12 cellular contexts compared by ENCODE assay signal in genomic region chr4:122541996-122542395, GRCh38.
A peak's percentile ranks its signal among the peaks of the same experiment; 100 is the strongest.
DNase-seq lines count a peak whose midpoint lies in the region; ATAC-seq and TF ChIP-seq lines count a peak whose summit lies in the region.
"Had no signal": no experiment of that assay in that cellular context is flagged by ENCODE, and none has a peak within 500 bp of the region (broad histone marks: within the 10 kb centered on the region; RNA-seq: fewer than 3 reads in every experiment).

No MANE protein-coding gene starts in this region.

- no peaks in the 10 kb centered on the region; the same call in none of the 2 replicates for H3K9me3 ChIP-seq in PC-9 (ENCODE audit: insufficient read depth, low read depth)

- no peak for DNase-seq in natural killer cell treated with Interleukin-12 subunit alpha and Interleukin-12 subunit beta and Interleukin-15 and Interleukin-18, amount 100 ng/mL, for 72 hours (ENCODE audit: low spot score)
- DNase-seq in natural killer cell (no peak), PC-9 (no peak), NCI-H128 (lab: John Stamatoyannopoulos, UW; ENCODE audit: unreplicated experiment) (no peak), NCI-H2107 (lab: John Stamatoyannopoulos, UW) (no peak)
- no peak for DNase-seq in stimulated activated naive CD8-positive, alpha-beta T cell treated with anti-CD3 and anti-CD28 coated beads, Interleukin-15, amount 100 ng/mL, for 72 hours
- DNase-seq: activated CD4-positive, alpha-beta T cell treated with anti-CD3 and anti-CD28 coated beads, Interleukin-2, amount 50 U/mL, for 1 hour; left lung; NCI-H187 treated with DMSO at 0.1 percent for 48 hours had no signal

- H3K27me3 Mint-ChIP-seq in natural killer cell treated with Interleukin-12 subunit alpha and Interleukin-12 subunit beta and Interleukin-15 and Interleukin-18, amount 100 ng/mL, for 72 hours = no peaks in the 10 kb centered on the region
- no peaks in the 10 kb centered on the region for H3K27me3 Mint-ChIP-seq in natural killer cell (ENCODE audit: low read depth in 2 of 2)
- H3K27me3 Mint-ChIP-seq in stimulated activated naive CD8-positive, alpha-beta T cell treated with anti-CD3 and anti-CD28 coated beads, Interleukin-15, amount 100 ng/mL, for 72 hours = no peaks in the 10 kb centered on the region

- no peak overlapping the region; the same call in 1 of the 2 replicates for H2AFZ ChIP-seq in PC-9

- no peaks in the 10 kb centered on the region for H3K79me2 ChIP-seq in PC-9 (ENCODE audit: low read depth)

- peak overlapping the region; percentile 51 for H3K4me3 Mint-ChIP-seq in natural killer cell treated with Interleukin-12 subunit alpha and Interleukin-12 subunit beta and Interleukin-15 and Interleukin-18, amount 100 ng/mL, for 72 hours
- no peak overlapping the region for H3K4me3 Mint-ChIP-seq in natural killer cell
- peak overlapping the region; percentile 57 to 80 for H3K4me3 Mint-ChIP-seq in stimulated activated naive CD8-positive, alpha-beta T cell treated with anti-CD3 and anti-CD28 coated beads, Interleukin-15, amount 100 ng/mL, for 72 hours

- H3K9me2 ChIP-seq in PC-9 (ENCODE audit: insufficient read depth) = no peaks in the 10 kb centered on the region

- BruUV-seq in PC-9 (replicated peaks; lab: Mats Ljungman, UMichigan) = no TSS peak

- peaks cover 0 to 14% of the 10 kb centered on the region in 2 donors for H3K4me1 Mint-ChIP-seq in natural killer cell treated with Interleukin-12 subunit alpha and Interleukin-12 subunit beta and Interleukin-15 and Interleukin-18, amount 100 ng/mL, for 72 hours (ENCODE audit: low read depth in 2 of 2)
- H3K4me1 Mint-ChIP-seq in natural killer cell = no peaks in the 10 kb centered on the region
- peaks cover 55% of the 10 kb centered on the region for H3K4me1 Mint-ChIP-seq in stimulated activated naive CD8-positive, alpha-beta T cell treated with anti-CD3 and anti-CD28 coated beads, Interleukin-15, amount 100 ng/mL, for 72 hours

- POLR2A ChIA-PET in PC-9 (lab: Charles Lee; ENCODE audit: unreplicated experiment) = no interaction called here

- H3K27ac ChIP-seq in PC-9 = no peak overlapping the region
- H3K27ac ChIP-seq: left lung had no signal

- ATAC-seq in natural killer cell treated with Interleukin-12 subunit alpha and Interleukin-12 subunit beta and Interleukin-15 and Interleukin-18, amount 100 ng/mL, for 72 hours = peak in 1 of 2 donors; percentile 20
- no peak for ATAC-seq in natural killer cell
- peak; percentile 30 for ATAC-seq in HG02798 (IDR thresholded peaks at IDR 0.05; ENCODE audit: poor library complexity, unreplicated experiment)
- ATAC-seq in stimulated activated naive CD8-positive, alpha-beta T cell treated with anti-CD3 and anti-CD28 coated beads, Interleukin-15, amount 100 ng/mL, for 72 hours = peak; percentile 16
- no peak for ATAC-seq in GM18505 (IDR thresholded peaks at IDR 0.05; ENCODE audit: unreplicated experiment)
- ATAC-seq: SK-N-SH treated with all-trans-retinoic acid at 6 μM for 48 hours had no signal

- H3K4me3 ChIP-seq in PC-9 = no peak overlapping the region
- H3K4me3 ChIP-seq: left lung had no signal

- intact Hi-C loops in natural killer cell (cut with micrococcal nuclease) = no loop called here
- intact Hi-C loops in PC-9 (cut with micrococcal nuclease; ENCODE audit: unreplicated experiment) = no loop called here

- no peak overlapping the region for H3K27ac Mint-ChIP-seq in natural killer cell treated with Interleukin-12 subunit alpha and Interleukin-12 subunit beta and Interleukin-15 and Interleukin-18, amount 100 ng/mL, for 72 hours
- no peak overlapping the region for H3K27ac Mint-ChIP-seq in natural killer cell
- peak overlapping the region; percentile 54 to 98 for H3K27ac Mint-ChIP-seq in stimulated activated naive CD8-positive, alpha-beta T cell treated with anti-CD3 and anti-CD28 coated beads, Interleukin-15, amount 100 ng/mL, for 72 hours

- peak overlapping the region; percentile 17; the same call in 1 of the 2 replicates for H3K4me2 ChIP-seq in PC-9

- H3K36me3 ChIP-seq in PC-9 (ENCODE audit: low read depth) = no peaks in the 10 kb centered on the region
- H3K36me3 ChIP-seq: left lung had no signal

- no peaks in the 10 kb centered on the region for H3K27me3 ChIP-seq in PC-9 (ENCODE audit: insufficient read depth, low read depth)
- H3K27me3 ChIP-seq: left lung had no signal

- no peaks in the 10 kb centered on the region for H4K20me1 ChIP-seq in PC-9 (ENCODE audit: insufficient read depth)

- H3K9me3 Mint-ChIP-seq in natural killer cell treated with Interleukin-12 subunit alpha and Interleukin-12 subunit beta and Interleukin-15 and Interleukin-18, amount 100 ng/mL, for 72 hours = no peaks in the 10 kb centered on the region
- H3K9me3 Mint-ChIP-seq in natural killer cell = no peaks in the 10 kb centered on the region
- H3K9me3 Mint-ChIP-seq in stimulated activated naive CD8-positive, alpha-beta T cell treated with anti-CD3 and anti-CD28 coated beads, Interleukin-15, amount 100 ng/mL, for 72 hours = no peaks in the 10 kb centered on the region

- no peak for TF ChIP-seq CTCF in natural killer cell (IDR thresholded peaks at IDR 0.05)
- TF ChIP-seq CTCF in PC-9 (conservative IDR thresholded peaks at IDR 0.05) = no peak

- H3F3A ChIP-seq in PC-9 (ENCODE audit: insufficient read depth, low read depth) = 0 out of 2 replicates have a peak, but pooled peaks cover 5% of the 10 kb centered on the region

- no peak for TF ChIP-seq POLR2A in GM18505 (IDR thresholded peaks at IDR 0.05; ENCODE audit: borderline replicate concordance, extremely low read depth, insufficient read depth, insufficient read length)

- CTCF ChIA-PET in PC-9 (lab: Charles Lee) = no interaction called here

- peaks cover 19% of the 10 kb centered on the region for H3K4me1 ChIP-seq in PC-9 (replicated peaks; ENCODE audit: insufficient read depth)
- H3K4me1 ChIP-seq: left lung had no signal

- H3K36me3 Mint-ChIP-seq in natural killer cell treated with Interleukin-12 subunit alpha and Interleukin-12 subunit beta and Interleukin-15 and Interleukin-18, amount 100 ng/mL, for 72 hours = no peaks in the 10 kb centered on the region
- no peaks in the 10 kb centered on the region for H3K36me3 Mint-ChIP-seq in natural killer cell

Comparison
In these comparisons a context has a peak if more than half of its experiments do, and no peak if none do; other contexts are left out.
1. ATAC-seq: peak in HG02798 (single experiment) and stimulated activated naive CD8-positive, alpha-beta T cell treated with anti-CD3 and anti-CD28 coated beads, Interleukin-15, amount 100 ng/mL, for 72 hours (single experiment); none in natural killer cell (0 of 3) and GM18505 (single experiment).
2. H3K27ac Mint-ChIP-seq: peak in stimulated activated naive CD8-positive, alpha-beta T cell treated with anti-CD3 and anti-CD28 coated beads, Interleukin-15, amount 100 ng/mL, for 72 hours (2 of 2); none in natural killer cell treated with Interleukin-12 subunit alpha and Interleukin-12 subunit beta and Interleukin-15 and Interleukin-18, amount 100 ng/mL, for 72 hours (0 of 2) and natural killer cell (0 of 2).